In the genomic region with DNA sequence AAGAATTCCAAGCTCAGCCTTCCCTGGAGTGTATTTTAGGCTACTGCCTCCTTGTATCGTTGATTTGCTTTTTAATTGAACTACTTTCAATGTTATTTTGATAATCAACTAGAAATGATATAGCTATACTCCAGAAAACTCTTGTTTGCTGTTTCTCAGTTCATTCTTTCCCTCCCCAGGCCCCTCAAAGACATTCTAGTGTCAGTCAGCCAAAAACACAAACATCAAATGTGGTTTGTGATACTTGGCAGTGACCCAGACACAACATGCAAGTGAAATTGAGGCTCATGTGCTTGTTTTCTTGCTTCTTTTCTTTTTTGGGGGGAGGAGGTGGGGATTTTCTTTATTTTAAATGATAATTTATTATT, we compare ENCODE assay signal across 11 cellular contexts. TPM values are rescaled to one million over a fixed set of nuclear protein-coding genes. Genes with fewer than 3 reads are reported as not detected.
DNase-seq lines count a peak whose midpoint lies in the region; ATAC-seq and TF ChIP-seq lines count a peak whose summit lies in the region.
"Had no signal": no experiment of that assay in that cellular context is flagged by ENCODE, and none has a peak within 500 bp of the region (broad histone marks: within the 10 kb centered on the region; RNA-seq: fewer than 3 reads in every experiment).

No MANE protein-coding gene starts in this region.

- H3K4me2 ChIP-seq in MM.1S (ENCODE audit: low read depth, low read length), result no peak overlapping the region

- H3K4me1 ChIP-seq in muscle layer of colon (ENCODE audit: insufficient read depth, low read length) (peaks cover 43% of the 10 kb centered on the region), aorta (ENCODE audit: control insufficient read depth in 1 of 2, insufficient read depth in 2 of 2, low read length in 2 of 2) (peaks cover 10 to 13% of the 10 kb centered on the region in 2 donors), MM.1S (ENCODE audit: low read length) (no peaks in the 10 kb centered on the region)

- H3F3A ChIP-seq in MM.1S (ENCODE audit: insufficient read depth, low read length), result no peaks in the 10 kb centered on the region

- no peaks in the 10 kb centered on the region for H4K20me1 ChIP-seq in MM.1S (ENCODE audit: insufficient read depth, low read length)

- H3K27ac ChIP-seq in dorsolateral prefrontal cortex (peak overlapping the region in 54 of 59 donors; percentile 0 to 83 (median 47)), muscle layer of colon (ENCODE audit: low read depth, low read length) (no peak overlapping the region), aorta (ENCODE audit: low read depth in 1 of 2, low read length in 2 of 2) (no peak overlapping the region), MM.1S (ENCODE audit: low read length) (no peak overlapping the region)

- peak overlapping the region in 55 of 59 donors; percentile 0 to 53 (median 25) for H3K4me3 ChIP-seq in dorsolateral prefrontal cortex
- H3K4me3 ChIP-seq in muscle layer of colon (ENCODE audit: low read depth in 1 of 2, low read length in 2 of 2), result peak overlapping the region; percentile 29 to 96
- H3K4me3 ChIP-seq in aorta (ENCODE audit: low read length in 2 of 2), result peak overlapping the region; percentile 51 to 72
- H3K4me3 ChIP-seq in MM.1S (ENCODE audit: low read length), result no peak overlapping the region

- no peaks in the 10 kb centered on the region for H3K79me2 ChIP-seq in MM.1S (ENCODE audit: low read length)

- H3K9ac ChIP-seq in muscle layer of colon (ENCODE audit: low read length) (no peak overlapping the region), MM.1S (ENCODE audit: low read length) (no peak overlapping the region)

- no peak overlapping the region for H2AFZ ChIP-seq in MM.1S (ENCODE audit: low read length)

- intact Hi-C loops in left ventricle myocardium superior (cut with micrococcal nuclease), result loop anchor here (10.0 kb wide), 1 partner anchor 72 kb away; no protein-coding TSS in a partner anchor
- intact Hi-C loops in Right ventricle myocardium inferior (cut with DNase I), result no loop called here
- intact Hi-C loops in dorsolateral prefrontal cortex (cut with DNase I), result no loop called here
- intact Hi-C loops in aorta (cut with DNase I), result no loop called here

- TF ChIP-seq CTCF in dorsolateral prefrontal cortex (IDR thresholded peaks at IDR 0.05 in 54 of 56, conservative IDR thresholded peaks at IDR 0.05 in 2 of 56; ENCODE audit: low read depth in 1 of 56, partially characterized antibody in 56 of 56), result no peak
- TF ChIP-seq CTCF in MM.1S (IDR thresholded peaks at IDR 0.05; ENCODE audit: low read length), result no peak

- ATAC-seq in left ventricle myocardium superior (peak; percentile 9), Right ventricle myocardium inferior (no peak), aorta (ENCODE audit: low FRiP score) (peak; percentile 4)

- peaks cover 7% of the 10 kb centered on the region for H3K36me3 ChIP-seq in muscle layer of colon (ENCODE audit: insufficient read depth, low read length)
- peaks cover 0 to 2% of the 10 kb centered on the region in 2 donors for H3K36me3 ChIP-seq in aorta (ENCODE audit: control insufficient read depth in 1 of 2, insufficient read depth in 2 of 2, low read length in 1 of 2)
- no peaks in the 10 kb centered on the region for H3K36me3 ChIP-seq in MM.1S (replicated peaks; ENCODE audit: insufficient read depth, low read length)

- H3K27me3 ChIP-seq in dorsolateral prefrontal cortex (peaks cover 0 to 11% (median 0%) of the 10 kb centered on the region in 45 donors), muscle layer of colon (ENCODE audit: control insufficient read depth in 1 of 2, insufficient read depth in 2 of 2, low read length in 2 of 2) (no peaks in the 10 kb centered on the region), aorta (ENCODE audit: control insufficient read depth in 1 of 2, insufficient read depth in 2 of 2, low read length in 1 of 2) (no peaks in the 10 kb centered on the region), MM.1S (replicated peaks; ENCODE audit: insufficient read depth, low read length) (no peaks in the 10 kb centered on the region)

- DNase-seq in left ventricle myocardium superior (no peak), Right ventricle myocardium inferior (ENCODE audit: missing footprints) (no peak), dorsolateral prefrontal cortex (no peak), aorta (no peak), SW 1271 (lab: John Stamatoyannopoulos, UW) (no peak), NCI-H1092 (lab: John Stamatoyannopoulos, UW) (no peak), MM.1S (no peak)
- DNase-seq: C1 segment of cervical spinal cord; NCI-H1694; stimulated activated CD4-positive, alpha-beta T cell treated with anti-CD3 and anti-CD28 coated beads, Interleukin-2, amount 100 ng/mL, for 48 hours had no signal

- no peaks in the 10 kb centered on the region for H3K9me2 ChIP-seq in MM.1S (replicated peaks; ENCODE audit: insufficient read depth, low read length)

- no peaks in the 10 kb centered on the region for H3K9me3 ChIP-seq in muscle layer of colon (ENCODE audit: low read length)
- no peaks in the 10 kb centered on the region for H3K9me3 ChIP-seq in aorta (ENCODE audit: control insufficient read depth, low read length)
- no peaks in the 10 kb centered on the region for H3K9me3 ChIP-seq in MM.1S (replicated peaks; ENCODE audit: insufficient read depth, low read length)

- WGBS in aorta, 2 donors, result 6 to 9% methylated on average over 1 of the region's 1 CpG

RNA-seq across cellular contexts. Expression of a gene that starts 7.6 kb away (rescaled TPM):
- total RNA-seq in left ventricle myocardium superior (6.1 TPM), Right ventricle myocardium inferior (6.5 TPM), dorsolateral prefrontal cortex (10 to 100 TPM in 28 of 120 experiments, 1 to 10 TPM in 92; 3.9 to 15.1 (median 7.6) TPM), aorta (10 to 100 TPM; 40.5 to 48.0 TPM)
- polyA plus RNA-seq in aorta, result 1 to 10 TPM in 1 of 2 donors, under 1 TPM in 1; 0.88 to 6.6 TPM

Comparison
In these comparisons a context has a peak if more than half of its experiments do, and no peak if none do; other contexts are left out.
1. H3K27ac ChIP-seq: peak in dorsolateral prefrontal cortex (54 of 59); none in muscle layer of colon (single experiment), aorta (0 of 2) and MM.1S (single experiment).